16 cellular contexts compared by ENCODE assay signal in the genomic region with DNA sequence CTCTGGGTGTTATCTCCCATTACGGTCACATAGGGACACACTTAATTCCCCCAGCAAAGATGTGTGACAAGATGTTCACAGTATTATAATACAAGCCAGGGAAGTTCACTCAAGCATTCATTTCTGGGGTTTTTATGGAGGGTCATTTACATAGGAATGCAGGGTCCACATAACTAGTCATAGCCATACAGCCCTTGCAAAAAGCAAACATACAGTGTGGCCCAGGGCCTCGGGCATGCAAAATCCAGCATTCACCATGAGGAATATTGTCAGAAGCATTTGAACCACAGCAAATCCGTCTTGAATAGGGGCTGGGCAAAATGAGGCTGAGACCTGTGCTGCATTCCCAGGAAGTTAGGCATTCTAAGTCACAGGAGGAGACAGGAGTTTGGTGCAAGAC. TPM values are rescaled to one million over a fixed set of nuclear protein-coding genes. Genes with fewer than 3 reads are reported as not detected.
DNase-seq lines count a peak whose midpoint lies in the region; ATAC-seq, FAIRE-seq and TF ChIP-seq lines count a peak whose summit lies in the region.
"Had no signal": no experiment of that assay in that cellular context is flagged by ENCODE, and none has a peak within 500 bp of the region (broad histone marks: within the 10 kb centered on the region; RNA-seq: fewer than 3 reads in every experiment).

No MANE protein-coding gene starts in this region.

- no peak overlapping the region for H3K4me3 ChIP-seq in PC-3 (ENCODE audit: low read length)
- H3K4me3 ChIP-seq in neuronal stem cell (ENCODE audit: low read length in 2 of 2): no peak overlapping the region

- CTCF ChIA-PET in PC-3 (lab: Charles Lee): no interaction called here

- no peak overlapping the region for H3K23ac ChIP-seq in neuronal stem cell (ENCODE audit: low read depth, low read length, poor library complexity)

- no peak overlapping the region for H2BK15ac ChIP-seq in neuronal stem cell (ENCODE audit: low read length)

- H3K4me1 ChIP-seq in PC-3 (ENCODE audit: insufficient read depth, low read length) (peaks cover 21% of the 10 kb centered on the region), neuronal stem cell (ENCODE audit: control insufficient read depth in 2 of 2, insufficient read depth in 1 of 2, low read depth in 1 of 2, low read length in 2 of 2) (peaks cover 0 to 5% of the 10 kb centered on the region in 2 donors)

- H3K27me3 ChIP-seq in PC-3 (ENCODE audit: low read length): no peaks in the 10 kb centered on the region
- no peaks in the 10 kb centered on the region for H3K27me3 ChIP-seq in neuronal stem cell (ENCODE audit: control insufficient read depth in 3 of 3, insufficient read depth in 3 of 3, low read depth in 1 of 3, low read length in 3 of 3)

- no peaks in the 10 kb centered on the region for H3K9me2 ChIP-seq in PC-3 (replicated peaks; ENCODE audit: low read length)

- H3K27ac ChIP-seq in PC-3 (ENCODE audit: low read length): no peak overlapping the region
- no peak overlapping the region for H3K27ac ChIP-seq in neuronal stem cell (replicated peaks; ENCODE audit: low read length)

- no peak overlapping the region for H2AK5ac ChIP-seq in neuronal stem cell (ENCODE audit: low read depth, low read length)

- no peak overlapping the region for H2BK12ac ChIP-seq in neuronal stem cell (ENCODE audit: low read length)

- no peak overlapping the region for H2BK120ac ChIP-seq in neuronal stem cell (ENCODE audit: low read depth, low read length)

- FAIRE-seq in GM12892 (lab: Jason Lieb, UNC): peak; percentile 17
- FAIRE-seq: GM18507 had no signal

- ATAC-seq in PC-3: no peak
- no peak for ATAC-seq in HG03354 (IDR thresholded peaks at IDR 0.05; ENCODE audit: poor library complexity, severe bottlenecking, unreplicated experiment)
- ATAC-seq in HG02840 (IDR thresholded peaks at IDR 0.05; ENCODE audit: low FRiP score, unreplicated experiment): no peak
- ATAC-seq: HCT116 had no signal

- DNase-seq in GM12892 (ENCODE audit: insufficient read length): no peak
- DNase-seq in PC-3: peak; percentile 41
- DNase-seq in germinal center (ENCODE audit: low spot score): peak; percentile 30
- no peak for DNase-seq in neuronal stem cell (ENCODE audit: low spot score)
- no peak for DNase-seq in stimulated activated CD8-positive, alpha-beta memory T cell treated with anti-CD3 and anti-CD28 coated beads, Interleukin-4, amount 100 ng/mL, for 48 hours
- no peak for DNase-seq in DMS153 (lab: John Stamatoyannopoulos, UW)
- DNase-seq: ACHN; CD4-positive, alpha-beta T cell; NCI-H146; NCI-H2081 treated with DMSO at 0.1 percent for 48 hours; NCI-H226; NCI-H748 treated with DMSO at 0.1 percent for 48 hours had no signal

- H3K14ac ChIP-seq in neuronal stem cell (ENCODE audit: low read length): no peak overlapping the region

- H3K79me1 ChIP-seq in neuronal stem cell (ENCODE audit: low read depth, low read length): no peaks in the 10 kb centered on the region

- H3K4me2 ChIP-seq in PC-3 (ENCODE audit: low read length) (no peak overlapping the region), neuronal stem cell (ENCODE audit: insufficient read depth, low read length, poor library complexity, severe bottlenecking) (no peak overlapping the region)

- H3K79me2 ChIP-seq in PC-3 (ENCODE audit: low read length): no peaks in the 10 kb centered on the region

- no TSS peak for BruUV-seq in PC-3 (replicated peaks; lab: Mats Ljungman, UMichigan)

- POLR2A ChIA-PET in PC-3 (lab: Charles Lee; ENCODE audit: unreplicated experiment): no interaction called here

- H3K9ac ChIP-seq in PC-3 (ENCODE audit: low read length) (no peak overlapping the region), neuronal stem cell (ENCODE audit: low read depth, low read length, poor library complexity) (no peak overlapping the region)

- intact Hi-C loops in PC-3 (cut with micrococcal nuclease): no loop called here

- H4K91ac ChIP-seq in neuronal stem cell (ENCODE audit: low read depth, low read length, poor library complexity): no peak overlapping the region

- H2AFZ ChIP-seq in PC-3 (ENCODE audit: low read length) (no peak overlapping the region), neuronal stem cell (ENCODE audit: low read length) (peak overlapping the region; percentile 34)

- no peak for TF ChIP-seq POLR2A in GM12892 (IDR thresholded peaks at IDR 0.05; ENCODE audit: low read depth, low read length)

- no peak for TF ChIP-seq CTCF in PC-3 (conservative IDR thresholded peaks at IDR 0.05; ENCODE audit: low read depth, low read length)

- H3K9me3 ChIP-seq in PC-3 (ENCODE audit: low read length) (no peaks in the 10 kb centered on the region), neuronal stem cell (replicated peaks in 1 of 2; ENCODE audit: control insufficient read depth in 2 of 2, insufficient read depth in 1 of 2, low read depth in 1 of 2, low read length in 2 of 2) (no peaks in the 10 kb centered on the region)

- no peak overlapping the region for H3K18ac ChIP-seq in neuronal stem cell (ENCODE audit: low read length)

- H4K20me1 ChIP-seq in PC-3 (ENCODE audit: low read length): no peaks in the 10 kb centered on the region

- H3K36me3 ChIP-seq in PC-3 (ENCODE audit: low read depth, low read length): no peaks in the 10 kb centered on the region
- H3K36me3 ChIP-seq in neuronal stem cell (replicated peaks in 1 of 2; ENCODE audit: control insufficient read depth in 2 of 2, insufficient read depth in 2 of 2, low read length in 2 of 2): peaks cover 0 to 5% of the 10 kb centered on the region in 2 donors

- no peak overlapping the region for H2BK5ac ChIP-seq in neuronal stem cell (ENCODE audit: low read length)

- no peak overlapping the region for H4K8ac ChIP-seq in neuronal stem cell (ENCODE audit: low read depth, low read length)

- no peaks in the 10 kb centered on the region for H3F3A ChIP-seq in PC-3 (ENCODE audit: low read length, unreplicated experiment)

- H3K4ac ChIP-seq in neuronal stem cell (ENCODE audit: low read length): no peak overlapping the region

- WGBS in neuronal stem cell (ENCODE audit: extremely low coverage in 2 of 2, insufficient read length in 2 of 2, insufficient replicate concordance in 1 of 2), 2 donors: no CpG with 5 or more reads among the region's 3 CpGs

RNA-seq across cellular contexts. Expression of a gene that starts 13.0 kb away (rescaled TPM):
- 11.9 TPM for polyA plus RNA-seq in GM12892 (2012; ENCODE audit: missing spikeins)
- 39.5 and 60.6 TPM in 2 replicates for total RNA-seq in PC-3 (2014; rRNA removed)
- 4.5 TPM for polyA plus RNA-seq in neuronal stem cell (2013, experiment 1 of 2)
- polyA plus RNA-seq in neuronal stem cell (2013, experiment 2 of 2): 5.6 TPM

RNA-seq across cellular contexts. Expression of a gene that starts 26.9 kb away (rescaled TPM):
- 3.2 TPM for polyA plus RNA-seq in GM12892 (2012; ENCODE audit: missing spikeins)
- 12.9 and 13.1 TPM in 2 replicates for total RNA-seq in PC-3 (2014; rRNA removed)
- polyA plus RNA-seq in neuronal stem cell (2013, experiment 1 of 2): 4.1 TPM
- polyA plus RNA-seq in neuronal stem cell (2013, experiment 2 of 2): 4.5 TPM

RNA-seq across cellular contexts. Expression of a gene that starts 36.5 kb away (rescaled TPM):
- 1.8 TPM for polyA plus RNA-seq in GM12892 (2012; ENCODE audit: missing spikeins)
- total RNA-seq in PC-3 (2014; rRNA removed): 2.0 and 3.2 TPM in 2 replicates
- 7.3 TPM for polyA plus RNA-seq in neuronal stem cell (2013, experiment 1 of 2)
- polyA plus RNA-seq in neuronal stem cell (2013, experiment 2 of 2): 7.1 TPM

RNA-seq across cellular contexts. Expression of a gene that starts 53.0 kb away (rescaled TPM):
- 3.0 TPM for polyA plus RNA-seq in GM12892 (2012; ENCODE audit: missing spikeins)
- 5.2 and 7.6 TPM in 2 replicates for total RNA-seq in PC-3 (2014; rRNA removed)
- polyA plus RNA-seq in neuronal stem cell (2013, experiment 1 of 2): 4.2 TPM
- polyA plus RNA-seq in neuronal stem cell (2013, experiment 2 of 2): 4.7 TPM

Comparison
In these comparisons a context has a peak if more than half of its experiments do, and no peak if none do; other contexts are left out.
1. DNase-seq: peak in PC-3 (single experiment) and germinal center (single experiment); none in GM12892 (single experiment), neuronal stem cell (single experiment), stimulated activated CD8-positive, alpha-beta memory T cell treated with anti-CD3 and anti-CD28 coated beads, Interleukin-4, amount 100 ng/mL, for 48 hours (single experiment) and DMS153 (single experiment).